ENCODE assay signal across 21 cellular contexts in genomic region chr1:91076834-91077233, GRCh38. TPM values are rescaled to one million over a fixed set of nuclear protein-coding genes. Genes with fewer than 3 reads are reported as not detected.
DNase-seq lines count a peak whose midpoint lies in the region; ATAC-seq, FAIRE-seq and TF ChIP-seq lines count a peak whose summit lies in the region.
"Had no signal": no experiment of that assay in that cellular context is flagged by ENCODE, and none has a peak within 500 bp of the region (broad histone marks: within the 10 kb centered on the region; RNA-seq: fewer than 3 reads in every experiment).

No MANE protein-coding gene starts in this region.

- no peak for TF ChIP-seq CTCF in H9 (conservative IDR thresholded peaks at IDR 0.05)
- TF ChIP-seq CTCF in NB4 (IDR thresholded peaks at IDR 0.05; ENCODE audit: low read depth, low read length) = no peak
- no peak for TF ChIP-seq CTCF in K562 (IDR thresholded peaks at IDR 0.05 in 2 of 3, conservative IDR thresholded peaks at IDR 0.05 in 1 of 3; ENCODE audit: insufficient read depth in 2 of 3, low read depth in 1 of 3, low read length in 3 of 3)
- no peak for TF ChIP-seq CTCF in neural progenitor cell (IDR thresholded peaks at IDR 0.05)

- no peak for FAIRE-seq in K562 (lab: Jason Lieb, UNC)
- FAIRE-seq: GM12878, GM19239, H54 had no signal

- H3K79me2 ChIP-seq in H9 (ENCODE audit: insufficient read depth, low read length) (no peaks in the 10 kb centered on the region), K562 (ENCODE audit: control insufficient read depth, insufficient read depth, low read length) (no peaks in the 10 kb centered on the region), neural progenitor cell (ENCODE audit: low read depth) (no peaks in the 10 kb centered on the region)

- no peak for TF ChIP-seq POLR2A in NB4 (IDR thresholded peaks at IDR 0.05; ENCODE audit: extremely low read depth, insufficient read length)
- TF ChIP-seq POLR2A in K562 (conservative IDR thresholded peaks at IDR 0.05) = no peak

- no peaks in the 10 kb centered on the region for H3K23me2 ChIP-seq in H9 (ENCODE audit: insufficient read length, low read depth, low read length, poor library complexity, severe bottlenecking)

- H3K27ac ChIP-seq in H9 (ENCODE audit: insufficient read length, low read depth, low read length) (no peak overlapping the region), K562 (ENCODE audit: extremely low read depth, low read depth, low read length) (no peak overlapping the region), neural progenitor cell (no peak overlapping the region)
- H3K27ac ChIP-seq: C4-2B had no signal

- POLR2A ChIA-PET in K562 (lab: Yijun Ruan, JAX) = interaction anchor here (1.4 kb wide), 1 partner anchor 10 kb away, joined by 5 read pairs; no protein-coding TSS in a partner anchor

- no peak overlapping the region for H3K4me3 Mint-ChIP-seq in H9
- no peak overlapping the region for H3K4me3 Mint-ChIP-seq in neural progenitor cell
- H3K4me3 Mint-ChIP-seq: B cell; CD4-positive, CD25-positive, alpha-beta regulatory T cell; CD8-positive, alpha-beta T cell had no signal

- no peak overlapping the region for H2BK12ac ChIP-seq in H9 (ENCODE audit: insufficient read length, low read depth, low read length)

- H3K4me3 ChIP-seq in NB4 (ENCODE audit: low read depth, low read length) = no peak overlapping the region
- H3K4me3 ChIP-seq in K562 = no peak overlapping the region
- H3K4me3 ChIP-seq in neural progenitor cell = no peak overlapping the region
- H3K4me3 ChIP-seq: BLaER1, GM12878 had no signal

- H4K20me1 ChIP-seq in H9 (ENCODE audit: control insufficient read depth, insufficient read depth, insufficient read length) (no peaks in the 10 kb centered on the region), K562 (replicated peaks; ENCODE audit: control insufficient read depth, insufficient read depth, low read length) (no peaks in the 10 kb centered on the region), neural progenitor cell (ENCODE audit: low read depth) (no peaks in the 10 kb centered on the region)
- H4K20me1 ChIP-seq: BLaER1 had no signal

- no peak overlapping the region for H3K18ac ChIP-seq in H9 (ENCODE audit: insufficient read length, low read depth, low read length)

- H2BK15ac ChIP-seq in H9 (ENCODE audit: low read depth, low read length) = no peak overlapping the region

- no peak overlapping the region for H3T11ph ChIP-seq in H9 (ENCODE audit: low read length)

- H3K27me3 ChIP-seq in H9 (ENCODE audit: insufficient read depth, low read length) (no peaks in the 10 kb centered on the region), K562 (ENCODE audit: control insufficient read depth in 2 of 2, insufficient read depth in 2 of 2, low read length in 2 of 2) (peaks cover 0 to 8% of the 10 kb centered on the region in 2 experiments; a peak in 3 of 5 replicates), neural progenitor cell (no peaks in the 10 kb centered on the region)
- H3K27me3 ChIP-seq: BLaER1 had no signal

- H3K27ac Mint-ChIP-seq in H9 (no peak overlapping the region), neural progenitor cell (no peak overlapping the region)
- H3K27ac Mint-ChIP-seq: B cell; CD8-positive, alpha-beta T cell had no signal

- no peak for TF ChIP-seq RAD21 in K562 (CRISPR knock-in tag; conservative IDR thresholded peaks at IDR 0.05 in 1 of 2, IDR thresholded peaks at IDR 0.05 in 1 of 2)

- no peak overlapping the region for H3K9ac ChIP-seq in H9 (ENCODE audit: extremely low read depth, insufficient read length, low read length)
- H3K9ac ChIP-seq in K562 (ENCODE audit: insufficient read depth in 1 of 2, low read depth in 2 of 2, low read length in 2 of 2) = no peak overlapping the region
- no peak overlapping the region for H3K9ac ChIP-seq in neural progenitor cell
- H3K9ac ChIP-seq: BLaER1 had no signal

- in situ Hi-C loops in K562 (cut with MboI) = no loop called here

- H3F3A ChIP-seq in neural progenitor cell (ENCODE audit: low read depth) = no peaks in the 10 kb centered on the region

- no peak overlapping the region for H3K4ac ChIP-seq in H9 (ENCODE audit: low read depth, low read length)

- no TSS peak for BruUV-seq in K562 (replicated peaks; lab: Mats Ljungman, UMichigan)

- no peaks in the 10 kb centered on the region for H3K36me3 ChIP-seq in K562 (ENCODE audit: control insufficient read depth, insufficient read depth, low read length)
- no peaks in the 10 kb centered on the region for H3K36me3 ChIP-seq in neural progenitor cell
- H3K36me3 ChIP-seq: BLaER1 had no signal

- intact Hi-C loops in K562 (cut with micrococcal nuclease) = no loop called here

- no peak overlapping the region for H4K91ac ChIP-seq in H9 (ENCODE audit: insufficient read length, low read depth, low read length)

- ATAC-seq in K562 = no peak
- no peak for ATAC-seq in HG02981 (IDR thresholded peaks at IDR 0.05; ENCODE audit: unreplicated experiment)
- no peak for ATAC-seq in HG02678 (IDR thresholded peaks at IDR 0.05; ENCODE audit: unreplicated experiment)
- ATAC-seq: CD8-positive, alpha-beta T cell; GM12878 had no signal

- no peak overlapping the region for H3K14ac ChIP-seq in H9 (ENCODE audit: insufficient read depth, low read length)

- TF ChIP-seq EP300 in K562 (IDR thresholded peaks at IDR 0.05; ENCODE audit: low read length) = no peak

- H3K9me1 ChIP-seq in K562 (ENCODE audit: control insufficient read depth, insufficient read depth, low read length) = no peaks in the 10 kb centered on the region

- no peak overlapping the region for H4K8ac ChIP-seq in H9 (replicated peaks; ENCODE audit: insufficient read length, low read depth, low read length)

- CTCF ChIA-PET in K562 (lab: Yijun Ruan, JAX; ENCODE audit: low intra/inter-chr PET ratio) = no interaction called here

- no peak overlapping the region for H3K56ac ChIP-seq in H9 (ENCODE audit: insufficient read length, low read depth, low read length)

- H4K5ac ChIP-seq in H9 (ENCODE audit: insufficient read length, low read depth, low read length) = no peak overlapping the region

- H2AK5ac ChIP-seq in H9 (ENCODE audit: insufficient read length, low read length) = no peak overlapping the region

- H3K79me1 ChIP-seq in H9 (ENCODE audit: insufficient read depth, low read depth, low read length, poor library complexity, severe bottlenecking) = no peaks in the 10 kb centered on the region

- no CpG with 5 or more reads among the region's 1 CpG for WGBS in H9 (ENCODE audit: extremely low coverage, insufficient read length, low lambda C conversion rate)
- 0% methylated on average over 1 of the region's 1 CpG for WGBS in K562 (ENCODE audit: insufficient coverage, low coverage, missing lambda C conversion rate)

- DNase-seq in H9 (no peak), NB4 (ENCODE audit: low read depth) (peak; percentile 18), K562 (ENCODE audit: extremely low read depth in 1 of 4, low spot score in 3 of 4) (no peak), neural progenitor cell (ENCODE audit: low spot score) (no peak)
- no peak for DNase-seq in activated CD4-positive, alpha-beta T cell treated with anti-CD3 and anti-CD28 coated beads, Interleukin-2, amount 50 U/mL, for 1 hour
- DNase-seq: Caco-2; CD4-positive, CD25-positive, alpha-beta regulatory T cell; CD8-positive, alpha-beta T cell; DMS153; DND-41; GDM1; GOT3; HCEC 1CT had no signal

- H3K9me3 Mint-ChIP-seq in H9 (no peaks in the 10 kb centered on the region), neural progenitor cell (peaks cover 4% of the 10 kb centered on the region)
- H3K9me3 Mint-ChIP-seq: CD8-positive, alpha-beta T cell had no signal

- H2BK5ac ChIP-seq in H9 (ENCODE audit: insufficient read length, low read length) = no peak overlapping the region

- H3K4me1 Mint-ChIP-seq in H9 (peaks cover 6 to 12% of the 10 kb centered on the region in 2 experiments), neural progenitor cell (peaks cover 6% of the 10 kb centered on the region)
- H3K4me1 Mint-ChIP-seq: CD4-positive, CD25-positive, alpha-beta regulatory T cell had no signal

- H3K36me3 Mint-ChIP-seq in H9 (ENCODE audit: insufficient read depth in 1 of 3, low read depth in 3 of 3) (no peaks in the 10 kb centered on the region), neural progenitor cell (no peaks in the 10 kb centered on the region)
- H3K36me3 Mint-ChIP-seq: CD4-positive, CD25-positive, alpha-beta regulatory T cell; CD8-positive, alpha-beta T cell had no signal

- H2BK120ac ChIP-seq in H9 (ENCODE audit: low read depth, low read length, poor library complexity, severe bottlenecking) = no peak overlapping the region

- H2AFZ ChIP-seq in H9 (ENCODE audit: low read length) (peak overlapping the region; percentile 57), K562 (ENCODE audit: low read depth, low read length) (no peak overlapping the region), neural progenitor cell (replicated peaks) (no peak overlapping the region)

- no peaks in the 10 kb centered on the region for H3K27me3 Mint-ChIP-seq in H9 (ENCODE audit: low read depth)
- peaks cover 2% of the 10 kb centered on the region for H3K27me3 Mint-ChIP-seq in neural progenitor cell (ENCODE audit: insufficient read depth, low read depth)
- H3K27me3 Mint-ChIP-seq: B cell had no signal

- H3K9me3 ChIP-seq in H9 (ENCODE audit: control insufficient read depth, low read depth, low read length) (no peaks in the 10 kb centered on the region), K562 (replicated peaks; ENCODE audit: control insufficient read depth, insufficient read depth, low read depth, low read length) (no peaks in the 10 kb centered on the region), neural progenitor cell (ENCODE audit: low read depth) (no peaks in the 10 kb centered on the region)
- H3K9me3 ChIP-seq: BLaER1, Caco-2 had no signal

- H3K23ac ChIP-seq in H9 (ENCODE audit: insufficient read length, low read depth, low read length) = no peak overlapping the region

- H3K4me2 ChIP-seq in H9 (ENCODE audit: insufficient read depth, insufficient read length, low read length) (no peak overlapping the region), K562 (ENCODE audit: insufficient read depth, low read length) (no peak overlapping the region), neural progenitor cell (no peak overlapping the region)
- H3K4me2 ChIP-seq: BLaER1 had no signal

- peaks cover 5% of the 10 kb centered on the region; the same call in 1 of the 2 replicates for H3K4me1 ChIP-seq in H9 (ENCODE audit: insufficient read depth, low read length)
- H3K4me1 ChIP-seq in K562 (replicated peaks in 1 of 2; ENCODE audit: control insufficient read depth in 2 of 2, insufficient read depth in 2 of 2, low read length in 2 of 2) = no peaks in the 10 kb centered on the region
- H3K4me1 ChIP-seq in neural progenitor cell = peaks cover 4% of the 10 kb centered on the region
- H3K4me1 ChIP-seq: Caco-2 had no signal

- H2BK20ac ChIP-seq in H9 (ENCODE audit: low read depth, low read length, poor library complexity, severe bottlenecking) = no peak overlapping the region

RNA-seq across cellular contexts. Expression of gene ZNF644, which starts 55.0 kb away (rescaled TPM):
- total RNA-seq in H9 (2021) = 78.9 and 80.7 TPM in 2 replicates
- 41.2 and 164 TPM in 2 replicates for total RNA-seq in K562 (2011; cell fraction: chromatin; rRNA removed; ENCODE audit: low replicate concordance)
- total RNA-seq in K562 (2011; cell fraction: nucleolus; rRNA removed) = 17.8 and 23.4 TPM in 2 replicates
- 78.6 and 160 TPM in 2 replicates for total RNA-seq in K562 (2011; cell fraction: nucleoplasm; rRNA removed)
- 30.8 and 35.1 TPM in 2 replicates for total RNA-seq in K562 (2014; rRNA removed)
- total RNA-seq in K562 (2014; rRNA removed; fragmentation: Illumina TruSeq; extraction: Trizol) = 55.8 and 63.3 TPM in 2 replicates
- 64.2 and 71.4 TPM in 2 replicates for total RNA-seq in K562 (2015; rRNA removed; fragmentation: Illumina TruSeq; extraction: Trizol)
- total RNA-seq in K562 (2021) = 39.6 and 39.8 TPM in 2 replicates
- polyA plus RNA-seq in K562 (2011; rRNA removed) = 21.2 and 27.6 TPM in 2 replicates
- 3.4 and 8.8 TPM in 2 replicates for polyA plus RNA-seq in K562 (2011; cell fraction: cytosol; rRNA removed)
- polyA plus RNA-seq in K562 (2011; cell fraction: nucleus; rRNA removed) = 12.4 and 15.1 TPM in 2 replicates
- polyA plus RNA-seq in K562 (2012) = 17.7 and 21.2 TPM in 2 replicates
- 26.5 and 32.5 TPM in 2 replicates for polyA plus RNA-seq in K562 (2014; fragmentation: Illumina TruSeq; extraction: Trizol)
- 10 to 100 TPM; 39.8 to 48.4 TPM for polyA plus RNA-seq in K562 (2014; fragmentation: Nextera tagmentation; extraction: Ambion mirVana)
- 18.5 and 25.3 TPM in 2 replicates for polyA plus RNA-seq in K562 (2014; rRNA removed)
- polyA minus RNA-seq in K562 (2011; rRNA and poly(A)+ RNA removed) = 91.2 and 91.6 TPM in 2 replicates
- 27.6 and 28.7 TPM in 2 replicates for polyA minus RNA-seq in K562 (2011; cell fraction: cytosol; rRNA and poly(A)+ RNA removed)
- 57.5 and 74.6 TPM in 2 replicates for polyA minus RNA-seq in K562 (2011; cell fraction: nucleus; rRNA and poly(A)+ RNA removed)
- 98.1 and 177 TPM in 2 replicates for total RNA-seq in neural progenitor cell (ENCODE audit: low replicate concordance)
